Comparison of ENCODE assay signal across 8 cellular contexts in the genomic region with DNA sequence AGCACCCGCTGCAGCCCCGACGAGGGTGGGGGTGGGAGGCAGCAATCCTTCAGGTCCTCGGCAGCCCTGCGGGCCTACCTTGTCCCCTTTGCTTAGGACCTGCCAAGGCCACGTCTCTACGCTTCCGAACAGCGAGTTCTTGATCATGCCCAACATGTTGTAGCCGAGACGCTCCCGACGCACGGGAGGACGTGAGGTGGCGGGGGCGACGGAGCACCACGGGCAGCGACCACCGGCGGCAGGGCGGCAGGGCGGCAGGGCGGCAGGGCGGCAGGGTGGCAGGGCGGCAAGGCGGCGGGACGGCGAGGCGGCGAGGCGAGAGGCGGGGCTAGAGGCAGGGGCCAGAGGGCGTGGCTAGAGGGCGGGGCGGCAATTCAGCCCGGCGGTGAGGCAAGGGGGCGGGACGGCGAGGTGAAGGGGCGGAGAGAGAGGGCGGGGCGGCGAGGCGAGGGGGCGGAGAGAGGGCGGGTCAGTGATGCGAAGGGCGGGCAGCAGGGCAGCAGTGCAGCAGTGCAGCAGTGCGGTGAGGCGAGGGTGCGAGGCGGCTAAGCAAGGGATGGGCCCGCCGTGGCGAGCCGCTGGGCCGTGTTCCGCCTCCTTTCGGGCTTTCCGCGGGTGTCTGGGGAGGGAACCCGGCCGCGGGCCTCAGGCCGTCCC. TPM values are rescaled to one million over a fixed set of nuclear protein-coding genes. Genes with fewer than 3 reads are reported as not detected.
DNase-seq lines count a peak whose midpoint lies in the region; ATAC-seq, FAIRE-seq and TF ChIP-seq lines count a peak whose summit lies in the region.

A gene with protein sequence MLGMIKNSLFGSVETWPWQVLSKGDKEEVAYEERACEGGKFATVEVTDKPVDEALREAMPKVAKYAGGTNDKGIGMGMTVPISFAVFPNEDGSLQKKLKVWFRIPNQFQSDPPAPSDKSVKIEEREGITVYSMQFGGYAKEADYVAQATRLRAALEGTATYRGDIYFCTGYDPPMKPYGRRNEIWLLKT (minus strand): TSS at position 307 of the 657 bp plus-strand sequence. CDS start 151 bp downstream, at position 156.

- no peaks in the 10 kb centered on the region for H3K27me3 Mint-ChIP-seq in chondrocyte (ENCODE audit: low read depth)

- no peaks in the 10 kb centered on the region for H3K9me3 Mint-ChIP-seq in chondrocyte (ENCODE audit: low read depth)

- ATAC-seq in HG03439 (IDR thresholded peaks at IDR 0.05; ENCODE audit: unreplicated experiment), result peak; percentile 90

- peaks cover 1% of the 10 kb centered on the region for H3K36me3 Mint-ChIP-seq in chondrocyte (ENCODE audit: low read depth)

- peak within 1 kb of the TSS; percentile 93 for H3K27ac Mint-ChIP-seq in chondrocyte (ENCODE audit: unreplicated experiment)

- H3K4me1 Mint-ChIP-seq in chondrocyte (ENCODE audit: low read depth), result peaks cover 34% of the 10 kb centered on the region

- peak within 1 kb of the TSS; percentile 95 for H3K4me3 Mint-ChIP-seq in chondrocyte (ENCODE audit: unreplicated experiment)

- FAIRE-seq in GM19239 (lab: Jason Lieb, UNC), result peak; percentile 83

- no peak for TF ChIP-seq CTCF in chondrocyte (IDR thresholded peaks at IDR 0.05)

- DNase-seq in AG08396 (ENCODE audit: low spot score) (peak; percentile 98), GM19239 (ENCODE audit: insufficient read length, low spot score) (peak; percentile 93), NCI-H510A (lab: John Stamatoyannopoulos, UW) (peak; percentile 71), chondrocyte (ENCODE audit: low spot score) (peak; percentile 98), kidney glomerular epithelial cell (lab: John Stamatoyannopoulos, UW) (peak; percentile 77)
- DNase-seq in activated CD4-positive, alpha-beta T cell treated with anti-CD3 and anti-CD28 coated beads for 48 hours, result peak; percentile 96
- DNase-seq in stimulated activated CD4-positive, alpha-beta T cell treated with anti-CD3 and anti-CD28 coated beads, Interleukin-15, amount 100 ng/mL, for 48 hours (ENCODE audit: low read depth in 2 of 2), result peak; percentile 87 to 95

RNA-seq across cellular contexts. Expression of the gene that starts here (rescaled TPM):
- total RNA-seq in chondrocyte, result 39.7 to 52.3 TPM (median 50.7 TPM) in 3 replicates

Comparison
In these comparisons a context has a peak if more than half of its experiments do, and no peak if none do; other contexts are left out.
1. Peak in every context shown above with its lines: DNase-seq and ATAC-seq.